8 cellular contexts compared by ENCODE assay signal in genomic region chr14:104680056-104680805, GRCh38. TPM values are rescaled to one million over a fixed set of nuclear protein-coding genes. Genes with fewer than 3 reads are reported as not detected.
DNase-seq lines count a peak whose midpoint lies in the region; ATAC-seq and TF ChIP-seq lines count a peak whose summit lies in the region.

No MANE protein-coding gene starts in this region.

- H4K20me1 ChIP-seq in hepatocyte (ENCODE audit: insufficient read depth, poor library complexity, severe bottlenecking) = no peaks in the 10 kb centered on the region

- no peaks in the 10 kb centered on the region for H3K27me3 Mint-ChIP-seq in activated T-cell treated with anti-CD3 and anti-CD28 coated beads, Interleukin-2, amount 50 U/mL, for 4 hours (ENCODE audit: low read depth)

- no peaks in the 10 kb centered on the region for H3K9me3 ChIP-seq in hepatocyte (ENCODE audit: low read depth)
- H3K9me3 ChIP-seq in stomach = no peaks in the 10 kb centered on the region

- no peaks in the 10 kb centered on the region for H3K9me2 ChIP-seq in hepatocyte (replicated peaks; ENCODE audit: insufficient read depth)

- H3K27me3 ChIP-seq in hepatocyte (no peaks in the 10 kb centered on the region), stomach (no peaks in the 10 kb centered on the region)

- TF ChIP-seq POLR2A in stomach (IDR thresholded peaks at IDR 0.05) = no peak

- peak overlapping the region; percentile 52 for H3K27ac ChIP-seq in adipose tissue (ENCODE audit: low read depth, low read length)
- peak overlapping the region; percentile 95 for H3K27ac ChIP-seq in hepatocyte
- peak overlapping the region; percentile 89 to 95 (median 93) for H3K27ac ChIP-seq in stomach

- H3K36me3 ChIP-seq in hepatocyte (replicated peaks; ENCODE audit: insufficient read depth, low read depth) (no peaks in the 10 kb centered on the region), stomach (no peaks in the 10 kb centered on the region)

- H3K4me3 Mint-ChIP-seq in activated T-cell treated with anti-CD3 and anti-CD28 coated beads, Interleukin-2, amount 50 U/mL, for 4 hours = no peak overlapping the region

- intact Hi-C loops in stomach (cut with DNase I; ENCODE audit: low total_unique reads) = no loop called here

- H3K4me2 ChIP-seq in hepatocyte = peak overlapping the region; percentile 70

- H3K79me2 ChIP-seq in hepatocyte = no peaks in the 10 kb centered on the region

- WGBS in adipose tissue, 3 donors = 64 to 77% (median 70%) methylated on average over 21 of the region's 21 CpGs
- WGBS in hepatocyte (ENCODE audit: low lambda C conversion rate, missing lambda C conversion rate) = 68% methylated on average over 14 of the region's 21 CpGs
- WGBS in stomach, 5 donors = 31 to 66% (median 47%) methylated on average over 11 to 21 of the region's 21 CpGs

- no peak for ATAC-seq in GM18517 (IDR thresholded peaks at IDR 0.05; ENCODE audit: unreplicated experiment)
- no peak for ATAC-seq in activated T-cell treated with anti-CD3 and anti-CD28 coated beads, Interleukin-2, amount 50 U/mL, for 4 hours

- DNase-seq in HS-27A (ENCODE audit: low read depth) = peak; percentile 51
- peak; percentile 80 for DNase-seq in hepatocyte (ENCODE audit: low spot score)
- DNase-seq in stomach = peak; percentile 77
- no peak for DNase-seq in activated T-cell treated with anti-CD3 and anti-CD28 coated beads, Interleukin-2, amount 50 U/mL, for 4 hours
- DNase-seq in NCI-H187 treated with DMSO at 0.1 percent for 48 hours (lab: John Stamatoyannopoulos, UW) = no peak
- no peak for DNase-seq in effector CD4-positive, alpha-beta T cell

- TF ChIP-seq CTCF in hepatocyte (IDR thresholded peaks at IDR 0.05; ENCODE audit: poor library complexity) (no peak), stomach (IDR thresholded peaks at IDR 0.05) (no peak)

- H3K4me1 Mint-ChIP-seq in activated T-cell treated with anti-CD3 and anti-CD28 coated beads, Interleukin-2, amount 50 U/mL, for 4 hours (ENCODE audit: low read depth) = peaks cover 21% of the 10 kb centered on the region

- H3K4me3 ChIP-seq in hepatocyte (no peak overlapping the region), stomach (no peak overlapping the region)

- H3K9me3 Mint-ChIP-seq in activated T-cell treated with anti-CD3 and anti-CD28 coated beads, Interleukin-2, amount 50 U/mL, for 4 hours = no peaks in the 10 kb centered on the region

- no peak overlapping the region for H2AFZ ChIP-seq in hepatocyte

- no peaks in the 10 kb centered on the region for H3K36me3 Mint-ChIP-seq in activated T-cell treated with anti-CD3 and anti-CD28 coated beads, Interleukin-2, amount 50 U/mL, for 4 hours (ENCODE audit: insufficient read depth)

- TF ChIP-seq EP300 in stomach (IDR thresholded peaks at IDR 0.05) = no peak

- H3K4me1 ChIP-seq in hepatocyte (ENCODE audit: insufficient read depth) = peaks cover 67% of the 10 kb centered on the region
- H3K4me1 ChIP-seq in stomach = peaks cover 60 to 65% (median 64%) of the 10 kb centered on the region in 4 donors

RNA-seq across cellular contexts. Expression of gene INF2, which starts 9.2 kb away (rescaled TPM):
- polyA plus RNA-seq in adipose tissue = 100 to 1,000 TPM in 2 of 3 donors, 10 to 100 TPM in 1; 20.3 to 105 (median 101) TPM
- 24.2 and 31.6 TPM in 2 replicates for total RNA-seq in hepatocyte
- polyA plus RNA-seq in hepatocyte = 23.8 and 34.0 TPM in 2 replicates
- total RNA-seq in stomach = 100 to 1,000 TPM in 4 of 5 donors, 10 to 100 TPM in 1; 45.9 to 385 (median 184) TPM
- polyA plus RNA-seq in stomach = 100 to 1,000 TPM in 1 of 3 donors, 10 to 100 TPM in 2; 74.7 to 113 (median 90.3) TPM
- total RNA-seq in activated T-cell treated with anti-CD3 and anti-CD28 coated beads, Interleukin-2, amount 50 U/mL, for 4 hours = 10 to 100 TPM; 51.8 to 54.9 (median 54.5) TPM

RNA-seq across cellular contexts. Expression of gene ADSS1, which starts 43.8 kb away (rescaled TPM):
- 10 to 100 TPM in 2 of 3 donors, 1 to 10 TPM in 1; 4.3 to 13.6 (median 12.6) TPM for polyA plus RNA-seq in adipose tissue
- 3.1 and 3.8 TPM in 2 replicates for total RNA-seq in hepatocyte
- 5.1 and 7.6 TPM in 2 replicates for polyA plus RNA-seq in hepatocyte
- total RNA-seq in stomach = 10 to 100 TPM in 1 of 5 donors, 1 to 10 TPM in 3, not detected in 1; 7.0 to 59.4 (median 7.6) TPM
- 10 to 100 TPM; 12.3 to 16.7 (median 14.5) TPM for polyA plus RNA-seq in stomach
- 1 to 10 TPM in 1 of 3 donors, under 1 TPM in 2; 0.66 to 1.2 (median 0.69) TPM for total RNA-seq in activated T-cell treated with anti-CD3 and anti-CD28 coated beads, Interleukin-2, amount 50 U/mL, for 4 hours

Comparison
In these comparisons a context has a peak if more than half of its experiments do, and no peak if none do; other contexts are left out.
1. DNase-seq: peak in HS-27A (single experiment), hepatocyte (single experiment) and stomach (single experiment); none in activated T-cell treated with anti-CD3 and anti-CD28 coated beads, Interleukin-2, amount 50 U/mL, for 4 hours (single experiment), NCI-H187 treated with DMSO at 0.1 percent for 48 hours (single experiment) and effector CD4-positive, alpha-beta T cell (single experiment).
2. Peak in every context shown above with its lines, with median percentiles within 50 percentile points of each other: H3K27ac ChIP-seq.